27 cellular contexts compared by ENCODE assay signal in genomic region chrX:40414335-40414734, GRCh38.
"Had no signal": no experiment of that assay in that cellular context is flagged by ENCODE, and none has a peak within 500 bp of the region (broad histone marks: within the 10 kb centered on the region; RNA-seq: fewer than 3 reads in every experiment).

No MANE protein-coding gene starts in this region.

- H3K9me3 ChIP-seq: colonic mucosa, esophagus squamous epithelium, left lung, suprapubic skin, transverse colon, vagina had no signal

- H3K9ac ChIP-seq: neural progenitor cell, parathyroid adenoma had no signal

- H3K4me3 ChIP-seq: colonic mucosa, esophagus squamous epithelium, left lung, neural progenitor cell, right lobe of liver, suprapubic skin, transverse colon, vagina had no signal

- H3K36me3 ChIP-seq: colonic mucosa, esophagus squamous epithelium, left lung, neural progenitor cell, right lobe of liver, suprapubic skin, transverse colon, vagina had no signal

- H3K36me3 Mint-ChIP-seq: naive thymus-derived CD4-positive, alpha-beta T cell; neural progenitor cell; stimulated activated naive B cell treated with anti-CD40 and anti-IgM and Interleukin-4, amounts not matched to agents 10 μg/mL and 1 μg/mL and 100 μg/mL, for 72 hours had no signal

- H3K4me2 ChIP-seq: neural progenitor cell had no signal

- DNase-seq: colonic mucosa; effector memory CD4-positive, alpha-beta T cell; erythroblast; esophagus squamous epithelium; foreskin melanocyte; hypothalamus; kidney; left cardiac atrium; left lung; mesenchymal stem cell; midbrain; naive thymus-derived CD4-positive, alpha-beta T cell; right lobe of liver; small intestine; stimulated activated CD4-positive, alpha-beta T cell treated with anti-CD3 and anti-CD28 coated beads, Interleukin-15, amount 100 ng/mL, for 24 hours; stimulated activated CD4-positive, alpha-beta T cell treated with anti-CD3 and anti-CD28 coated beads, Interleukin-2, amount 100 ng/mL, for 48 hours; stimulated activated naive B cell treated with anti-CD40 and anti-IgM and Interleukin-4, amounts not matched to agents 10 μg/mL and 1 μg/mL and 100 μg/mL, for 72 hours; transverse colon had no signal

- H3K79me2 ChIP-seq: parathyroid adenoma had no signal

- H3K27me3 Mint-ChIP-seq: progenitor cell of endocrine pancreas; stimulated activated naive CD8-positive, alpha-beta T cell treated with anti-CD3 and anti-CD28 coated beads, Interleukin-15, Interleukin-2, amounts not matched to agents 100 ng/mL and 50 ng/mL, for 24 hours had no signal

- H3K4me1 ChIP-seq: colonic mucosa, left lung, neural progenitor cell, parathyroid adenoma, right lobe of liver, suprapubic skin, transverse colon, vagina had no signal

- H3K4me1 Mint-ChIP-seq: nephron; stimulated activated naive B cell treated with anti-CD40 and anti-IgM and Interleukin-4, amounts not matched to agents 10 μg/mL and 1 μg/mL and 100 μg/mL, for 72 hours had no signal

- H3K27ac ChIP-seq: colonic mucosa, esophagus squamous epithelium, left lung, neural progenitor cell, parathyroid adenoma, right lobe of liver, suprapubic skin, transverse colon, vagina had no signal

- H3K27ac Mint-ChIP-seq: dendritic cell treated with granulocyte-macrophage colony-stimulating factor and Interleukin-4, amounts not matched to agents 40 ng/mL and 50 ng/mL, for 4 days; naive thymus-derived CD4-positive, alpha-beta T cell; nephron; neural progenitor cell; progenitor cell of endocrine pancreas; stimulated activated naive B cell treated with anti-CD40 and anti-IgM and Interleukin-4, amounts not matched to agents 10 μg/mL and 1 μg/mL and 100 μg/mL, for 72 hours; stimulated activated naive CD8-positive, alpha-beta T cell treated with anti-CD3 and anti-CD28 coated beads, Interleukin-15, Interleukin-2, amounts not matched to agents 100 ng/mL and 50 ng/mL, for 24 hours had no signal

- H3K9me3 Mint-ChIP-seq: stimulated activated naive CD8-positive, alpha-beta T cell treated with anti-CD3 and anti-CD28 coated beads, Interleukin-15, Interleukin-2, amounts not matched to agents 100 ng/mL and 50 ng/mL, for 24 hours had no signal

- FAIRE-seq: endometrium, kidney, small intestine had no signal

- H3K4me3 Mint-ChIP-seq: dendritic cell treated with granulocyte-macrophage colony-stimulating factor and Interleukin-4, amounts not matched to agents 40 ng/mL and 50 ng/mL, for 4 days; naive thymus-derived CD4-positive, alpha-beta T cell; nephron; neural progenitor cell; stimulated activated naive B cell treated with anti-CD40 and anti-IgM and Interleukin-4, amounts not matched to agents 10 μg/mL and 1 μg/mL and 100 μg/mL, for 72 hours; stimulated activated naive CD8-positive, alpha-beta T cell treated with anti-CD3 and anti-CD28 coated beads, Interleukin-15, Interleukin-2, amounts not matched to agents 100 ng/mL and 50 ng/mL, for 24 hours had no signal

- H3K27me3 ChIP-seq: colonic mucosa, esophagus squamous epithelium, left lung, neural progenitor cell, right lobe of liver, suprapubic skin, transverse colon, vagina had no signal
